Comparison of ENCODE assay signal across 9 cellular contexts in the genomic region with DNA sequence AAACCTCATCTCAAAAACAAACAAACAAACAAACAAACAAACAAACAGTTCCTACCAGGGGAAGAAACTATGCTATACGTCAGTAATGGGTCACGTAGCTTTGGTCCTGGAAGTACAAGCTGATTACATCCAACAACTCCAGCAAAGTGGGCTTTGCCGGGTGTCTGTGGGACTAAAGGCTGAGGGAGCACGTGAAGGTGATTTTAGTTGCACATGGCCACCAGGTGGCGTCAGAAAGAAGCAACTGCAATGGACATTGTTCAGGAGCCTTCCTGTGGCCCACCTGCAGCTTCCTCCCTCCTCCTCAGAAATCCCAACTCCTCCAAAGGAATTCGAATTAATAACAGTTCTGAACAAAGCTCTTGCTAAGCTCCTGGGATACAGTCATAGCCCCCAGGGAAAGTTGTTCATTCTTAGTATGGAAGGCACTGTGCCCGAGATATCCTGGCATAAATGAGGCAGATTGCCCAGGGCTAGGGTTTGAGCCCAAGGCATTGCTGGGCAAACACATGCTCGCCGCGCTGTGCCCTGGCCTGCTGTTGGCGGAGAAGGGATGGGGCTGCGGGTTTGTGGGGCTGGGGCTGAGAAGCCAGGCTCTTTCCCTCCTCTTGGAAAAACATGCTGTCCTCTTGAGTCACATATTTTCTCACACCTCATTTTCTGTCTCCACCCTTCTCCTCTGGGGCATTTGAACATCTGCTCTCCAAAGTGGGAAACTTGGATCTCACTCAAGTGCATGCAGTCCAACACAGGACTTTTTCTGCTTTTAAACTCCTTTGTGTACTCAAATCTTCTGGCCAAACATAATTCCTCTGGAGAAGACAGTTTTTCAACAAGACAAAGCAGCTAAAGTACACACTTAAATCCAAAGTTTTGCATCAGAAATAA. TPM values are rescaled to one million over a fixed set of nuclear protein-coding genes. Genes with fewer than 3 reads are reported as not detected.
A peak's percentile ranks its signal among the peaks of the same experiment; 100 is the strongest.
DNase-seq lines count a peak whose midpoint lies in the region; ATAC-seq and TF ChIP-seq lines count a peak whose summit lies in the region.
"Had no signal": no experiment of that assay in that cellular context is flagged by ENCODE, and none has a peak within 500 bp of the region (broad histone marks: within the 10 kb centered on the region; RNA-seq: fewer than 3 reads in every experiment).

No MANE protein-coding gene starts in this region.

- no peaks in the 10 kb centered on the region for H3K36me3 Mint-ChIP-seq in activated CD8-positive, alpha-beta T cell treated with anti-CD3 and anti-CD28 coated beads for 36 hours (ENCODE audit: low read depth)

- no peaks in the 10 kb centered on the region for H3K4me1 Mint-ChIP-seq in activated CD8-positive, alpha-beta T cell treated with anti-CD3 and anti-CD28 coated beads for 36 hours (ENCODE audit: low read depth)

- no peaks in the 10 kb centered on the region for H3K36me3 ChIP-seq in lung (ENCODE audit: control insufficient read depth in 2 of 2, insufficient read depth in 2 of 2, low read length in 2 of 2)

- DNase-seq in DMS 273 (lab: John Stamatoyannopoulos, UW; ENCODE audit: unreplicated experiment): peak; percentile 77
- DNase-seq in NCI-H526 treated with DMSO at 0.1 percent for 48 hours (lab: John Stamatoyannopoulos, UW): peak; percentile 50
- peak; percentile 86 for DNase-seq in activated CD8-positive, alpha-beta T cell treated with anti-CD3 and anti-CD28 coated beads for 36 hours
- DNase-seq in effector CD8-positive, alpha-beta T cell (lab: John Stamatoyannopoulos, UW): peak; percentile 59
- DNase-seq in lung (ENCODE audit: low spot score): peak; percentile 71
- DNase-seq in stimulated activated CD4-positive, alpha-beta T cell treated with anti-CD3 and anti-CD28 coated beads, TNF-alpha, amount 100 ng/mL, for 4 hours (ENCODE audit: low read depth in 3 of 3): peak; percentile 23 to 53 (median 31)
- DNase-seq: activated B cell treated with CpG ODN at 0.5 μM for 24 hours had no signal

- POLR2A ChIA-PET in activated CD8-positive, alpha-beta T cell treated with anti-CD3 and anti-CD28 coated beads for 36 hours (lab: Charles Lee): interaction anchor here (0.6 kb wide), 1 partner anchor 76 kb away, joined by 3 read pairs; no protein-coding TSS in a partner anchor

- ATAC-seq in HG02798 (IDR thresholded peaks at IDR 0.05; ENCODE audit: poor library complexity, unreplicated experiment) (peak; percentile 65), lung (ENCODE audit: insufficient read depth, low FRiP score) (peak; percentile 51), GM19023 (IDR thresholded peaks at IDR 0.05; ENCODE audit: unreplicated experiment) (no peak)
- peak; percentile 74 for ATAC-seq in activated CD8-positive, alpha-beta T cell treated with anti-CD3 and anti-CD28 coated beads for 36 hours

- peaks cover 7 to 9% of the 10 kb centered on the region in 2 donors for H3K4me1 ChIP-seq in lung (ENCODE audit: control insufficient read depth in 2 of 2, insufficient read depth in 2 of 2, low read length in 2 of 2)

- CTCF ChIA-PET in activated CD8-positive, alpha-beta T cell treated with anti-CD3 and anti-CD28 coated beads for 36 hours (lab: Charles Lee): interaction anchor here (0.6 to 9.3 kb wide), 46 partner anchors 9 to 285 kb away, joined by 3 to 184 read pairs (median 4); partner anchors contain the start of genes AKNAD1, ELAPOR1 and GPSM2

- no peaks in the 10 kb centered on the region for H3K9me3 ChIP-seq in lung (ENCODE audit: control insufficient read depth in 2 of 2, insufficient read depth in 1 of 2, low read length in 1 of 2)

- H3K4me3 Mint-ChIP-seq in activated CD8-positive, alpha-beta T cell treated with anti-CD3 and anti-CD28 coated beads for 36 hours: no peak overlapping the region
- H3K4me3 Mint-ChIP-seq: activated B cell treated with CpG ODN at 0.5 μM for 24 hours had no signal

- 32 to 35% methylated on average over 12 of the region's 12 CpGs for WGBS in lung, 2 donors

- H3K27me3 ChIP-seq in lung (ENCODE audit: control insufficient read depth, insufficient read depth): no peaks in the 10 kb centered on the region

- no peaks in the 10 kb centered on the region for H3K27me3 Mint-ChIP-seq in activated CD8-positive, alpha-beta T cell treated with anti-CD3 and anti-CD28 coated beads for 36 hours
- H3K27me3 Mint-ChIP-seq: activated B cell treated with CpG ODN at 0.5 μM for 24 hours had no signal

- no peaks in the 10 kb centered on the region for H3K9me3 Mint-ChIP-seq in activated CD8-positive, alpha-beta T cell treated with anti-CD3 and anti-CD28 coated beads for 36 hours
- H3K9me3 Mint-ChIP-seq: activated B cell treated with CpG ODN at 0.5 μM for 24 hours had no signal

- peak overlapping the region in 1 of 2 donors; percentile 75 for H3K27ac ChIP-seq in lung (ENCODE audit: low read depth in 1 of 2, low read length in 1 of 2)

- intact Hi-C loops in activated CD8-positive, alpha-beta T cell treated with anti-CD3 and anti-CD28 coated beads for 36 hours (cut with micrococcal nuclease): loop anchor here (1.0 to 10.0 kb wide), 2 partner anchors 70 to 286 kb away; partner anchors contain the start of gene ELAPOR1

- no peak overlapping the region for H3K4me3 ChIP-seq in lung

- peak; percentile 74 for TF ChIP-seq CTCF in activated CD8-positive, alpha-beta T cell treated with anti-CD3 and anti-CD28 coated beads for 36 hours (IDR thresholded peaks at IDR 0.05)
- TF ChIP-seq CTCF in lung (IDR thresholded peaks at IDR 0.05; ENCODE audit: control extremely low read depth, extremely low read depth): peak; percentile 58

- H3K27ac Mint-ChIP-seq in activated CD8-positive, alpha-beta T cell treated with anti-CD3 and anti-CD28 coated beads for 36 hours: no peak overlapping the region
- H3K27ac Mint-ChIP-seq: activated B cell treated with CpG ODN at 0.5 μM for 24 hours had no signal

RNA-seq across cellular contexts. Expression of gene AKNAD1, which starts 28.6 kb away (rescaled TPM):
- total RNA-seq in activated CD8-positive, alpha-beta T cell treated with anti-CD3 and anti-CD28 coated beads for 36 hours: not detected
- under 1 TPM in 1 of 2 donors, not detected in 1; 0.31 TPM for total RNA-seq in lung
- under 1 TPM; 0.02 to 0.22 TPM for polyA plus RNA-seq in lung
- total RNA-seq: activated B cell treated with CpG ODN at 0.5 μM for 24 hours had no signal

RNA-seq across cellular contexts. Expression of gene GPSM2, which starts 48.5 kb away (rescaled TPM):
- 10 to 100 TPM; 10.6 to 11.1 TPM for total RNA-seq in activated CD8-positive, alpha-beta T cell treated with anti-CD3 and anti-CD28 coated beads for 36 hours
- total RNA-seq in lung: 10 to 100 TPM; 24.4 to 26.5 TPM
- 1 to 10 TPM; 5.9 to 6.5 TPM for polyA plus RNA-seq in lung

Comparison
In these comparisons a context has a peak if more than half of its experiments do, and no peak if none do; other contexts are left out.
1. DNase-seq: peak in every context shown above with its lines; median percentile 86 in activated CD8-positive, alpha-beta T cell treated with anti-CD3 and anti-CD28 coated beads for 36 hours; 77 in DMS 273; 71 in lung; 59 in effector CD8-positive, alpha-beta T cell; 50 in NCI-H526 treated with DMSO at 0.1 percent for 48 hours; 31 in stimulated activated CD4-positive, alpha-beta T cell treated with anti-CD3 and anti-CD28 coated beads, TNF-alpha, amount 100 ng/mL, for 4 hours.